Comparison of ENCODE assay signal across 8 cellular contexts in the genomic region with DNA sequence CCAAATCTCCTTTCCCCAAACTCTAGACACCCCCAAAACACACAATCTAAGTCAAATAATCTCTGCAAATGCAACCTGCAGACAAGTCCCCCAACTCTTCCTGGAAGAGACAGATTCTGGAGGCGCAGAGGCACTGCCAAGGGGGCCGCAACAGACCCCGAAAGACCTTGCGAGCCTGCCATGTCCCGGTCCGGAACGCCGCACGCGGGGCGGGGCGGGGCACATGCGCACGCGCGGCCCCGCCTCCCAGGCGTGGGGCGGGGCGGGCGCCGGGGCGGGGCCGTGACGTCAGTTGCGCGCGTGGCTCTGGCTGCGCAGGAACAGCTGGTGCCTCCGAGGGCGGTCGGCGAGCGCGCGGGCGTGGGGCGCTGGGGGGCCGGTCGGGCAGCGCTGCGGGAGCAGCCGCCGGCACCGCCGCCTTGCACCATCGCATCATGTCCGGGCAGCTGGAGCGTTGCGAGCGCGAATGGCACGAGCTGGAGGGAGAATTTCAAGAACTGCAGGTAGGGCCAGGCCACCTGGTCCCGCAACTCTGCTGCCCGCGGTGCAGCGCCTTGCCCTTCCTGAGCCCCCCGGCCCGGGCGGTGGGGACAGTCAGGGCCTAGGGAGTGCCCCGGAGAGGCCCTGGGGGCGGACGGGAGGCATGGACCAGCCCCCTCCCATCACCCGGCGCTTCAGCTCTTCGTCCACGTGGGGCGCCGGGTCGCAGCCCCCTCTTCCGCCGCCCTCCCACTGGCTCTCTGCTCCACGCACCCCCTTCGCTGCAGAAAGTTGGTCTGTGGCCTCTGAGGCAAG. TPM values are rescaled to one million over a fixed set of nuclear protein-coding genes. Genes with fewer than 3 reads are reported as not detected.
A peak's percentile ranks its signal among the peaks of the same experiment; 100 is the strongest.
DNase-seq lines count a peak whose midpoint lies in the region; ATAC-seq and TF ChIP-seq lines count a peak whose summit lies in the region.

Gene TMEM120B (plus strand): TSS at position 291 of the 795 bp plus-strand sequence. CDS start 144 bp downstream, at position 435.

- in situ Hi-C loops in SK-MEL-5 (cut with HindIII; ENCODE audit: low pct_unique_long_range_greater_than_20kb, low sequenced_read_pairs): no loop called here

- H3K9me3 Mint-ChIP-seq in activated naive CD4-positive, alpha-beta T cell treated with anti-CD3 and anti-CD28 coated beads, Interleukin-2, amount 50 U/mL, for 24 hours: no peaks in the 10 kb centered on the region
- H3K9me3 Mint-ChIP-seq in glutamatergic neuron (ENCODE audit: unreplicated experiment): peaks cover 27% of the 10 kb centered on the region

- no peak for TF ChIP-seq EP300 in ovary (IDR thresholded peaks at IDR 0.05)

- ATAC-seq in GM21423 (IDR thresholded peaks at IDR 0.05; ENCODE audit: unreplicated experiment): peak; percentile 79

- DNase-seq in EH (ENCODE audit: low read depth) (peak; percentile 73), SK-MEL-5 (ENCODE audit: low read depth, low spot score) (peak; percentile 75), glutamatergic neuron (peak; percentile 91), ovary (peak; percentile 81 to 94 (median 87)), tibial artery (peak; percentile 67 to 93)

- peaks cover 2% of the 10 kb centered on the region for H3K36me3 Mint-ChIP-seq in activated naive CD4-positive, alpha-beta T cell treated with anti-CD3 and anti-CD28 coated beads, Interleukin-2, amount 50 U/mL, for 24 hours
- peaks cover 5% of the 10 kb centered on the region for H3K36me3 Mint-ChIP-seq in glutamatergic neuron (ENCODE audit: unreplicated experiment)

- H3K4me1 Mint-ChIP-seq in activated naive CD4-positive, alpha-beta T cell treated with anti-CD3 and anti-CD28 coated beads, Interleukin-2, amount 50 U/mL, for 24 hours: peaks cover 16% of the 10 kb centered on the region
- H3K4me1 Mint-ChIP-seq in glutamatergic neuron (ENCODE audit: low read depth, unreplicated experiment): peaks cover 33% of the 10 kb centered on the region

- H3K9me3 ChIP-seq in HUES6 (ENCODE audit: control insufficient read depth, insufficient read depth, low read depth, low read length) (no peaks in the 10 kb centered on the region), ovary (no peaks in the 10 kb centered on the region), tibial artery (no peaks in the 10 kb centered on the region)

- no peaks in the 10 kb centered on the region for H3K36me3 ChIP-seq in HUES6 (ENCODE audit: control insufficient read depth, insufficient read depth, low read length)
- no peaks in the 10 kb centered on the region for H3K36me3 ChIP-seq in ovary
- H3K36me3 ChIP-seq in tibial artery: no peaks in the 10 kb centered on the region

- peaks cover 13% of the 10 kb centered on the region for H3K4me1 ChIP-seq in HUES6 (ENCODE audit: control insufficient read depth, insufficient read depth, low read length)
- peaks cover 6% of the 10 kb centered on the region for H3K4me1 ChIP-seq in ovary (ENCODE audit: insufficient read depth)
- peaks cover 0 to 19% (median 16%) of the 10 kb centered on the region in 4 donors for H3K4me1 ChIP-seq in tibial artery

- intact Hi-C loops in ovary (cut with DNase I) (no loop called here), tibial artery (cut with DNase I; ENCODE audit: low total_unique reads) (loop anchor here (5.0 kb wide), 1 partner anchor 40 kb away; no protein-coding TSS in a partner anchor)

- WGBS in ovary, 3 donors: 0 to 1% (median 0%) methylated on average over 19 to 74 of the region's 74 CpGs

- H3K9ac ChIP-seq in HUES6 (ENCODE audit: low read length): peak within 1 kb of the TSS; percentile 89

- peak within 1 kb of the TSS; percentile 64; the same call in 1 of the 2 replicates for H3K27ac ChIP-seq in HUES6 (ENCODE audit: low read depth, low read length)
- peak within 1 kb of the TSS; percentile 42 to 57 for H3K27ac ChIP-seq in ovary
- peak within 1 kb of the TSS; percentile 76 for H3K27ac ChIP-seq in tibial artery

- H3K4me3 ChIP-seq in HUES6 (ENCODE audit: low read depth, low read length) (peak within 1 kb of the TSS; percentile 96), ovary (peak within 1 kb of the TSS; percentile 81), tibial artery (peak within 1 kb of the TSS; percentile 69 to 98)

- peak; percentile 77 for TF ChIP-seq POLR2A in ovary (IDR thresholded peaks at IDR 0.05)

- no peaks in the 10 kb centered on the region for H3K27me3 Mint-ChIP-seq in activated naive CD4-positive, alpha-beta T cell treated with anti-CD3 and anti-CD28 coated beads, Interleukin-2, amount 50 U/mL, for 24 hours
- peaks cover 21% of the 10 kb centered on the region for H3K27me3 Mint-ChIP-seq in glutamatergic neuron (ENCODE audit: unreplicated experiment)

- H3K27me3 ChIP-seq in HUES6 (ENCODE audit: control insufficient read depth, insufficient read depth, low read length) (no peaks in the 10 kb centered on the region), ovary (no peaks in the 10 kb centered on the region), tibial artery (no peaks in the 10 kb centered on the region)

- H3K4me3 Mint-ChIP-seq in activated naive CD4-positive, alpha-beta T cell treated with anti-CD3 and anti-CD28 coated beads, Interleukin-2, amount 50 U/mL, for 24 hours: peak within 1 kb of the TSS; percentile 89
- peak within 1 kb of the TSS; percentile 92 for H3K4me3 Mint-ChIP-seq in glutamatergic neuron (ENCODE audit: unreplicated experiment)

- TF ChIP-seq CTCF in glutamatergic neuron (IDR thresholded peaks at IDR 0.05; ENCODE audit: partially characterized antibody, unreplicated experiment) (peak; percentile 20), ovary (IDR thresholded peaks at IDR 0.05) (no peak), tibial artery (IDR thresholded peaks at IDR 0.05) (peak in 1 of 2 experiments; percentile 7)

- H3K27ac Mint-ChIP-seq in activated naive CD4-positive, alpha-beta T cell treated with anti-CD3 and anti-CD28 coated beads, Interleukin-2, amount 50 U/mL, for 24 hours: peak within 1 kb of the TSS; percentile 15
- peak within 1 kb of the TSS; percentile 100 for H3K27ac Mint-ChIP-seq in glutamatergic neuron (ENCODE audit: unreplicated experiment)

RNA-seq across cellular contexts. Expression of gene TMEM120B, which starts in this region (rescaled TPM):
- 13.6 and 14.2 TPM in 2 replicates for total RNA-seq in SK-MEL-5 (2014; rRNA removed; shearing (Covaris generic))
- polyA plus RNA-seq in SK-MEL-5 (2015; cell fraction: cytosol; rRNA removed): 26.2 and 36.7 TPM in 2 replicates
- 55.1 and 56.4 TPM in 2 replicates for polyA plus RNA-seq in SK-MEL-5 (2015; cell fraction: nucleus; rRNA removed)
- total RNA-seq in glutamatergic neuron (ENCODE audit: unreplicated experiment): 205 TPM
- total RNA-seq in ovary: 10 to 100 TPM in 4 of 7 donors, 1 to 10 TPM in 3; 2.0 to 15.3 (median 10.1) TPM
- polyA plus RNA-seq in ovary: 1 to 10 TPM; 4.7 to 5.6 TPM

Comparison
In these comparisons a context has a peak if more than half of its experiments do, and no peak if none do; other contexts are left out.
1. Peak in every context shown above with its lines: DNase-seq, ATAC-seq, H3K4me3 ChIP-seq and H3K27ac ChIP-seq.
2. RNA of gene TMEM120B (total RNA-seq): 205 TPM in glutamatergic neuron (single experiment); 13.6 to 14.2 TPM in SK-MEL-5 and 2.0 to 15.3 TPM in ovary; every median in the first group is over 10 times any median in the second.